1 cellular context compared by ENCODE assay signal in genomic region chr7:113100091-113100723, GRCh38.
TF ChIP-seq lines count a peak whose summit lies in the region.

No MANE protein-coding gene starts in this region.

TF ChIP-seq in WTC11, 78 proteins besides CTCF, POLR2A, EP300 and RAD21 (continued from another document):
- TF ChIP-seq HMGXB4 (CRISPR knock-in tag; IDR thresholded peaks at IDR 0.05) (no peak), ZNF416 (CRISPR knock-in tag; IDR thresholded peaks at IDR 0.05) (no peak), NR2C2 (CRISPR knock-in tag; IDR thresholded peaks at IDR 0.05) (no peak), EMX1 (CRISPR knock-in tag; IDR thresholded peaks at IDR 0.05) (no peak)
TF ChIP-seq in WTC11: peak in this region for 0.
